Comparison of ENCODE assay signal across 1 cellular context in the genomic region with DNA sequence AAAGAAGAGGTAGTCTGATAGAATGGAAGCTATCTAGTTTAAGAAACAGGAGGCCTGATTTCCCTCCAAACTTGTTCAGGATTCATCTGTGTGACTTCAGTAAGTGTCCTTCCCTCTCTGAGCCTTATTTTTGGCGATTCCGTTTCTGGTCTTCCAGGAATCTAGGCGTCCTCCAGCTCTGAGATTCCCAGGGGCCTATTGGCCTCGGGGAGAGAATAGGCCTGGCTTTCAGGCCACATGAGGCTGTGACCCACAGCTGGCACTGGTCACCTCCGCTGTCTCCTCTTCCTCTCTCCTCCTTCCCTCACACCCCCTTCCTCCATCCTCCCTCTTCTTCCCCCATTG.
TF ChIP-seq lines count a peak whose summit lies in the region.

No MANE protein-coding gene starts in this region.

TF ChIP-seq in HepG2, 621 proteins besides CTCF, POLR2A, EP300 and RAD21 (continued from another document):
- TF ChIP-seq TAF15 (IDR thresholded peaks at IDR 0.05; ENCODE audit: low read depth, low read length, poor library complexity, severe bottlenecking) (no peak), SIN3B (IDR thresholded peaks at IDR 0.05; ENCODE audit: low read length) (no peak), NCOA5 (CRISPR knock-in tag; IDR thresholded peaks at IDR 0.05) (no peak), ZNF484 (CRISPR knock-in tag; IDR thresholded peaks at IDR 0.05; ENCODE audit: borderline replicate concordance, low read depth) (no peak), MTF2 (CRISPR knock-in tag; IDR thresholded peaks at IDR 0.05; ENCODE audit: borderline replicate concordance) (no peak), ZNF207 (IDR thresholded peaks at IDR 0.05; ENCODE audit: borderline replicate concordance) (no peak), SPEN (CRISPR knock-in tag; IDR thresholded peaks at IDR 0.05; ENCODE audit: low read depth) (no peak), SP1 (IDR thresholded peaks at IDR 0.05) (no peak), SP1 (CRISPR knock-in tag; IDR thresholded peaks at IDR 0.05) (no peak)
- TF ChIP-seq, protein P1, sequence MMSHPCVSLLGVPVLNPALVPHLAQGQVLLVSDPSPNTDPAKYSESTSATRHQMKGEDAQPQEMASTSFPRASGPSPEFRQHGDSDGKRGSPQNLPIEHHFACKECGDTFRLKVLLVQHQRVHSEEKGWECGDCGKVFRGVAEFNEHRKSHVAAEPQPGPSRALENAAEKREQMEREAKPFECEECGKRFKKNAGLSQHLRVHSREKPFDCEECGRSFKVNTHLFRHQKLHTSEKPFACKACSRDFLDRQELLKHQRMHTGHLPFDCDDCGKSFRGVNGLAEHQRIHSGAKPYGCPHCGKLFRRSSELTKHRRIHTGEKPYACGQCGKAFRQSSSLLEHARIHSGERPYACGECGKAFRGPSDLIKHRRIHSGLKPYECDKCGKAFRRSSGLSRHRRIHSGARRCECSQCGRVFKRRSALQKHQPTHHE (CRISPR knock-in tag; IDR thresholded peaks at IDR 0.05; ENCODE audit: borderline replicate concordance): no peak
